Comparison of ENCODE assay signal across 9 cellular contexts in genomic region chr9:92948032-92948534, GRCh38. TPM values are rescaled to one million over a fixed set of nuclear protein-coding genes. Genes with fewer than 3 reads are reported as not detected.
DNase-seq lines count a peak whose midpoint lies in the region; ATAC-seq and TF ChIP-seq lines count a peak whose summit lies in the region.
"Had no signal": no experiment of that assay in that cellular context is flagged by ENCODE, and none has a peak within 500 bp of the region (broad histone marks: within the 10 kb centered on the region; RNA-seq: fewer than 3 reads in every experiment).

No MANE protein-coding gene starts in this region.

- H3K4me1 Mint-ChIP-seq in IgD-negative memory B cell (peaks cover 0 to 12% (median 0%) of the 10 kb centered on the region in 3 donors), chondrocyte (ENCODE audit: low read depth) (peaks cover 7% of the 10 kb centered on the region), neural crest cell (peaks cover 35% of the 10 kb centered on the region)

- TF ChIP-seq CTCF in chondrocyte (IDR thresholded peaks at IDR 0.05) (no peak), neural crest cell (conservative IDR thresholded peaks at IDR 0.05) (no peak)

- H3K27me3 Mint-ChIP-seq in IgD-negative memory B cell = peaks cover 32% of the 10 kb centered on the region
- peaks cover 23% of the 10 kb centered on the region for H3K27me3 Mint-ChIP-seq in chondrocyte (ENCODE audit: low read depth)
- no peaks in the 10 kb centered on the region for H3K27me3 Mint-ChIP-seq in neural crest cell (ENCODE audit: low read depth)

- TF ChIP-seq POLR2A in erythroblast (IDR thresholded peaks at IDR 0.05; ENCODE audit: low read length) = no peak

- H3K36me3 Mint-ChIP-seq in IgD-negative memory B cell = no peaks in the 10 kb centered on the region
- H3K36me3 Mint-ChIP-seq in chondrocyte (ENCODE audit: low read depth) = peaks cover 3% of the 10 kb centered on the region
- no peaks in the 10 kb centered on the region for H3K36me3 Mint-ChIP-seq in neural crest cell (ENCODE audit: low read depth)

- no peak for ATAC-seq in GM19395 (IDR thresholded peaks at IDR 0.05; ENCODE audit: unreplicated experiment)

- DNase-seq in DMS153 treated with DMSO at 0.1 percent for 48 hours (lab: John Stamatoyannopoulos, UW; ENCODE audit: unreplicated experiment) (peak; percentile 15), DMS153 (lab: John Stamatoyannopoulos, UW) (no peak), chondrocyte (ENCODE audit: low spot score) (no peak), neural crest cell (ENCODE audit: low read depth, low spot score) (no peak), erythroblast (lab: John Stamatoyannopoulos, UW) (no peak), anterior cingulate cortex (lab: John Stamatoyannopoulos, UW) (no peak)
- DNase-seq: stimulated activated CD4-positive, alpha-beta T cell treated with anti-CD3 and anti-CD28 coated beads, Interleukin-12 subunit alpha, Interleukin-12 subunit beta, amount 100 ng/mL, for 4 hours had no signal

- no peak overlapping the region for H3K27ac Mint-ChIP-seq in IgD-negative memory B cell
- no peak overlapping the region for H3K27ac Mint-ChIP-seq in chondrocyte (ENCODE audit: unreplicated experiment)
- H3K27ac Mint-ChIP-seq in neural crest cell (ENCODE audit: unreplicated experiment) = peak overlapping the region; percentile 61

- H3K9me3 Mint-ChIP-seq in IgD-negative memory B cell (peaks cover 0 to 2% (median 0%) of the 10 kb centered on the region in 3 donors), chondrocyte (ENCODE audit: low read depth) (no peaks in the 10 kb centered on the region), neural crest cell (no peaks in the 10 kb centered on the region)

- H3K4me3 Mint-ChIP-seq in IgD-negative memory B cell (peak overlapping the region in 3 of 4 donors; percentile 70 to 91 (median 79)), chondrocyte (ENCODE audit: unreplicated experiment) (peak overlapping the region; percentile 68), neural crest cell (peak overlapping the region; percentile 83)

RNA-seq across cellular contexts. Expression of gene FGD3, which starts 0.8 kb away (rescaled TPM):
- polyA plus RNA-seq in IgD-negative memory B cell = 86.1 TPM
- total RNA-seq in chondrocyte (not detected in 3 replicates), neural crest cell (3.7 and 4.1 TPM in 2 replicates)
